9 cellular contexts compared by ENCODE assay signal in the genomic region with DNA sequence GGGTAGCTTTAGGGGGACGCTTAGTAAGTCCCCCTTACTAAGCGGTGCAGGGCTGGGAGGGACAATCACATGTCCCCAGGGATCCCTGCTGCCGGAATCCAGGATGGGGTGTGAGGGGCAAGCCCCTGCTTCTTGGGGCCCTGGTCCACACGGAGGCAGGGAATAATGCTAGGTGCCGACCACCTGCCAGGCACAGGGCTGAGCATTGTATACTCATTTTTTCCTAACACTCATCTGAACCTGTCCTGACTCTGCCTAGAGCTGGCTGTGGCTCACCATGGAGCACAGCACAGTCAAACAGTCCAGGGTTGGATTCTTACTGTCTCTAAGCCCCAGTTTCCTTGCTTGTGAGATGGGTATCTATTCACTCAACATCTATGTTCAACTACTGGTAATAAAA. TPM values are rescaled to one million over a fixed set of nuclear protein-coding genes. Genes with fewer than 3 reads are reported as not detected.
DNase-seq lines count a peak whose midpoint lies in the region; ATAC-seq and TF ChIP-seq lines count a peak whose summit lies in the region.
"Had no signal": no experiment of that assay in that cellular context is flagged by ENCODE, and none has a peak within 500 bp of the region (broad histone marks: within the 10 kb centered on the region; RNA-seq: fewer than 3 reads in every experiment).

No MANE protein-coding gene starts in this region.

- H3K36me3 Mint-ChIP-seq in activated CD4-positive, alpha-beta T cell treated with anti-CD3 and anti-CD28 coated beads, Interleukin-2, amount 10 ng/mL, durations not matched to agents 24 days and 14 days (ENCODE audit: low read depth): no peaks in the 10 kb centered on the region
- H3K36me3 Mint-ChIP-seq in memory B cell: no peaks in the 10 kb centered on the region

- peak overlapping the region; percentile 75 for H3K4me3 Mint-ChIP-seq in activated CD4-positive, alpha-beta T cell treated with anti-CD3 and anti-CD28 coated beads, Interleukin-2, amount 10 ng/mL, durations not matched to agents 24 days and 14 days
- H3K4me3 Mint-ChIP-seq in memory B cell: peak overlapping the region; percentile 14

- peaks cover 40 to 58% of the 10 kb centered on the region in 2 donors for H3K4me1 ChIP-seq in adrenal gland (replicated peaks in 1 of 2)
- peaks cover 48 to 59% of the 10 kb centered on the region in 2 donors for H3K4me1 ChIP-seq in thyroid gland
- peaks cover 19% of the 10 kb centered on the region for H3K4me1 ChIP-seq in Karpas-422 (ENCODE audit: low read length)

- no peak for TF ChIP-seq CTCF in adrenal gland (IDR thresholded peaks at IDR 0.05)
- TF ChIP-seq CTCF in thyroid gland (IDR thresholded peaks at IDR 0.05): no peak

- H3K9me2 ChIP-seq in Karpas-422 (replicated peaks; ENCODE audit: insufficient read depth, low read length): no peaks in the 10 kb centered on the region

- H3K27me3 ChIP-seq in adrenal gland: no peaks in the 10 kb centered on the region
- no peaks in the 10 kb centered on the region for H3K27me3 ChIP-seq in thyroid gland
- H3K27me3 ChIP-seq in Karpas-422 (ENCODE audit: low read length): no peaks in the 10 kb centered on the region
- H3K27me3 ChIP-seq in H7 (ENCODE audit: control insufficient read depth, insufficient read depth, low read length): peaks cover 10% of the 10 kb centered on the region

- peaks cover 46% of the 10 kb centered on the region for H3K4me1 Mint-ChIP-seq in activated CD4-positive, alpha-beta T cell treated with anti-CD3 and anti-CD28 coated beads, Interleukin-2, amount 10 ng/mL, durations not matched to agents 24 days and 14 days
- H3K4me1 Mint-ChIP-seq in memory B cell: peaks cover 27% of the 10 kb centered on the region

- intact Hi-C loops in activated CD4-positive, alpha-beta T cell treated with anti-CD3 and anti-CD28 coated beads, Interleukin-2, amount 10 ng/mL, durations not matched to agents 24 days and 14 days (cut with micrococcal nuclease): loop anchor here (1.0 kb wide), 1 partner anchor 10 kb away; no protein-coding TSS in a partner anchor
- intact Hi-C loops in adrenal gland (cut with DNase I): no loop called here
- intact Hi-C loops in thyroid gland (cut with DNase I): no loop called here

- no peak overlapping the region for H3K4me3 ChIP-seq in adrenal gland
- H3K4me3 ChIP-seq in thyroid gland (replicated peaks in 1 of 3): no peak overlapping the region
- H3K4me3 ChIP-seq in Karpas-422 (ENCODE audit: low read length): no peak overlapping the region
- H3K4me3 ChIP-seq in H7 (ENCODE audit: insufficient read depth, low read depth, low read length): no peak overlapping the region

- ATAC-seq in memory B cell (ENCODE audit: low read depth): no peak

- no peak overlapping the region for H2AFZ ChIP-seq in Karpas-422 (ENCODE audit: low read length)

- 56 to 80% (median 66%) methylated on average over 1 to 5 of the region's 5 CpGs for WGBS in adrenal gland, 4 donors
- 75 to 79% methylated on average over 4 to 5 of the region's 5 CpGs for WGBS in thyroid gland, 2 donors

- H3K27ac ChIP-seq in adrenal gland (peak overlapping the region in 4 of 5 donors; percentile 86 to 96 (median 90)), thyroid gland (peak overlapping the region; percentile 94 to 100 (median 97)), Karpas-422 (ENCODE audit: low read length) (no peak overlapping the region)

- no peaks in the 10 kb centered on the region for H3K9me3 Mint-ChIP-seq in activated CD4-positive, alpha-beta T cell treated with anti-CD3 and anti-CD28 coated beads, Interleukin-2, amount 10 ng/mL, durations not matched to agents 24 days and 14 days
- no peaks in the 10 kb centered on the region for H3K9me3 Mint-ChIP-seq in memory B cell

- no peaks in the 10 kb centered on the region for H4K20me1 ChIP-seq in Karpas-422 (ENCODE audit: insufficient read depth, low read depth, low read length)

- no peaks in the 10 kb centered on the region for H3K79me2 ChIP-seq in Karpas-422 (ENCODE audit: low read length)

- H3K9ac ChIP-seq in Karpas-422 (ENCODE audit: low read length): no peak overlapping the region

- no peaks in the 10 kb centered on the region for H3K9me3 ChIP-seq in adrenal gland (replicated peaks in 1 of 3)
- H3K9me3 ChIP-seq in thyroid gland: no peaks in the 10 kb centered on the region
- H3K9me3 ChIP-seq in Karpas-422 (ENCODE audit: low read length): no peaks in the 10 kb centered on the region

- DNase-seq in activated CD4-positive, alpha-beta T cell treated with anti-CD3 and anti-CD28 coated beads, Interleukin-2, amount 10 ng/mL, durations not matched to agents 24 days and 14 days: no peak
- no peak for DNase-seq in activated CD4-positive, alpha-beta T cell treated with anti-CD3 and anti-CD28 coated beads for 4 hours
- no peak for DNase-seq in adrenal gland
- DNase-seq in memory B cell (ENCODE audit: low spot score in 2 of 2): no peak
- no peak for DNase-seq in thyroid gland
- no peak for DNase-seq in Karpas-422
- no peak for DNase-seq in H7
- no peak for DNase-seq in NCI-H2227 (lab: John Stamatoyannopoulos, UW; ENCODE audit: unreplicated experiment)
- DNase-seq: NCI-H2107 had no signal

- H3K4me2 ChIP-seq in Karpas-422 (ENCODE audit: low read depth, low read length, poor library complexity, severe bottlenecking): no peak overlapping the region

- no peaks in the 10 kb centered on the region for H3K36me3 ChIP-seq in adrenal gland (replicated peaks in 1 of 2)
- H3K36me3 ChIP-seq in thyroid gland: no peaks in the 10 kb centered on the region
- H3K36me3 ChIP-seq in Karpas-422 (ENCODE audit: insufficient read depth, low read length): no peaks in the 10 kb centered on the region
- H3K36me3 ChIP-seq in H7 (replicated peaks; ENCODE audit: control insufficient read depth, insufficient read depth, low read length): no peaks in the 10 kb centered on the region

- H3K27ac Mint-ChIP-seq in activated CD4-positive, alpha-beta T cell treated with anti-CD3 and anti-CD28 coated beads, Interleukin-2, amount 10 ng/mL, durations not matched to agents 24 days and 14 days: peak overlapping the region; percentile 29
- no peak overlapping the region for H3K27ac Mint-ChIP-seq in memory B cell

- TF ChIP-seq POLR2A in adrenal gland (IDR thresholded peaks at IDR 0.05) (no peak), thyroid gland (IDR thresholded peaks at IDR 0.05) (no peak)

- no peaks in the 10 kb centered on the region for H3K27me3 Mint-ChIP-seq in activated CD4-positive, alpha-beta T cell treated with anti-CD3 and anti-CD28 coated beads, Interleukin-2, amount 10 ng/mL, durations not matched to agents 24 days and 14 days
- no peaks in the 10 kb centered on the region for H3K27me3 Mint-ChIP-seq in memory B cell

RNA-seq across cellular contexts. Expression of a gene that starts 1.4 kb away (rescaled TPM):
- 94.9 and 96.9 TPM in 2 replicates for total RNA-seq in activated CD4-positive, alpha-beta T cell treated with anti-CD3 and anti-CD28 coated beads, Interleukin-2, amount 10 ng/mL, durations not matched to agents 24 days and 14 days
- 100 to 1,000 TPM in 7 of 8 donors, 10 to 100 TPM in 1; 70.9 to 362 (median 221) TPM for total RNA-seq in adrenal gland
- 100 to 1,000 TPM in 2 of 3 donors, 10 to 100 TPM in 1; 40.2 to 323 (median 265) TPM for polyA plus RNA-seq in adrenal gland
- total RNA-seq in thyroid gland: 100 to 1,000 TPM; 195 to 277 (median 222) TPM
- 1.3 and 6.8 TPM in 2 replicates for total RNA-seq in Karpas-422 (2014; rRNA removed; shearing (Covaris generic); ENCODE audit: low replicate concordance)
- 3.9 and 5.7 TPM in 2 replicates for total RNA-seq in H7 (2014; rRNA removed; shearing (Covaris generic))

RNA-seq across cellular contexts. Expression of a gene that starts 10.7 kb away (rescaled TPM):
- total RNA-seq in activated CD4-positive, alpha-beta T cell treated with anti-CD3 and anti-CD28 coated beads, Interleukin-2, amount 10 ng/mL, durations not matched to agents 24 days and 14 days: 83.3 and 83.4 TPM in 2 replicates
- total RNA-seq in adrenal gland (10 to 100 TPM; 34.0 to 83.4 (median 54.2) TPM), thyroid gland (10 to 100 TPM; 28.2 to 79.1 (median 41.3) TPM)
- polyA plus RNA-seq in adrenal gland: 100 to 1,000 TPM in 2 of 3 donors, 1 to 10 TPM in 1; 9.4 to 135 (median 120) TPM
- 31.7 and 49.4 TPM in 2 replicates for total RNA-seq in Karpas-422 (2014; rRNA removed; shearing (Covaris generic); ENCODE audit: low replicate concordance)
- 88.1 and 89.1 TPM in 2 replicates for total RNA-seq in H7 (2014; rRNA removed; shearing (Covaris generic))

RNA-seq across cellular contexts. Expression of a gene that starts 12.8 kb away (rescaled TPM):
- total RNA-seq in activated CD4-positive, alpha-beta T cell treated with anti-CD3 and anti-CD28 coated beads, Interleukin-2, amount 10 ng/mL, durations not matched to agents 24 days and 14 days: 39.1 and 42.4 TPM in 2 replicates
- total RNA-seq in adrenal gland (10 to 100 TPM; 28.1 to 77.1 (median 46.7) TPM), thyroid gland (10 to 100 TPM; 26.9 to 55.5 (median 43.2) TPM)
- 10 to 100 TPM in 2 of 3 donors, 1 to 10 TPM in 1; 7.0 to 64.4 (median 50.1) TPM for polyA plus RNA-seq in adrenal gland
- total RNA-seq in Karpas-422 (2014; rRNA removed; shearing (Covaris generic); ENCODE audit: low replicate concordance): 14.2 and 21.9 TPM in 2 replicates
- 8.6 and 20.4 TPM in 2 replicates for total RNA-seq in H7 (2014; rRNA removed; shearing (Covaris generic))

RNA-seq across cellular contexts. Expression of a gene that starts 16.3 kb away (rescaled TPM):
- total RNA-seq in activated CD4-positive, alpha-beta T cell treated with anti-CD3 and anti-CD28 coated beads, Interleukin-2, amount 10 ng/mL, durations not matched to agents 24 days and 14 days: 167 and 173 TPM in 2 replicates
- total RNA-seq in adrenal gland (10 to 100 TPM; 12.8 to 56.3 (median 36.0) TPM), thyroid gland (10 to 100 TPM in 2 of 4 donors, 1 to 10 TPM in 2; 8.6 to 18.8 (median 12.0) TPM)
- 10 to 100 TPM in 2 of 3 donors, 1 to 10 TPM in 1; 8.7 to 68.0 (median 33.9) TPM for polyA plus RNA-seq in adrenal gland
- 19.9 and 75.1 TPM in 2 replicates for total RNA-seq in Karpas-422 (2014; rRNA removed; shearing (Covaris generic); ENCODE audit: low replicate concordance)
- total RNA-seq in H7 (2014; rRNA removed; shearing (Covaris generic)): 1.9 and 4.7 TPM in 2 replicates

RNA-seq across cellular contexts. Expression of a gene that starts 34.7 kb away (rescaled TPM):
- total RNA-seq in activated CD4-positive, alpha-beta T cell treated with anti-CD3 and anti-CD28 coated beads, Interleukin-2, amount 10 ng/mL, durations not matched to agents 24 days and 14 days: 94.2 and 95.8 TPM in 2 replicates
- total RNA-seq in adrenal gland (100 to 1,000 TPM; 105 to 240 (median 145) TPM), thyroid gland (100 to 1,000 TPM in 3 of 4 donors, 10 to 100 TPM in 1; 99.8 to 122 (median 116) TPM)
- 100 to 1,000 TPM in 2 of 3 donors, 10 to 100 TPM in 1; 52.3 to 395 (median 329) TPM for polyA plus RNA-seq in adrenal gland
- total RNA-seq in Karpas-422 (2014; rRNA removed; shearing (Covaris generic); ENCODE audit: low replicate concordance): 39.1 and 79.0 TPM in 2 replicates
- 70.0 and 72.3 TPM in 2 replicates for total RNA-seq in H7 (2014; rRNA removed; shearing (Covaris generic))
